In the genomic region with DNA sequence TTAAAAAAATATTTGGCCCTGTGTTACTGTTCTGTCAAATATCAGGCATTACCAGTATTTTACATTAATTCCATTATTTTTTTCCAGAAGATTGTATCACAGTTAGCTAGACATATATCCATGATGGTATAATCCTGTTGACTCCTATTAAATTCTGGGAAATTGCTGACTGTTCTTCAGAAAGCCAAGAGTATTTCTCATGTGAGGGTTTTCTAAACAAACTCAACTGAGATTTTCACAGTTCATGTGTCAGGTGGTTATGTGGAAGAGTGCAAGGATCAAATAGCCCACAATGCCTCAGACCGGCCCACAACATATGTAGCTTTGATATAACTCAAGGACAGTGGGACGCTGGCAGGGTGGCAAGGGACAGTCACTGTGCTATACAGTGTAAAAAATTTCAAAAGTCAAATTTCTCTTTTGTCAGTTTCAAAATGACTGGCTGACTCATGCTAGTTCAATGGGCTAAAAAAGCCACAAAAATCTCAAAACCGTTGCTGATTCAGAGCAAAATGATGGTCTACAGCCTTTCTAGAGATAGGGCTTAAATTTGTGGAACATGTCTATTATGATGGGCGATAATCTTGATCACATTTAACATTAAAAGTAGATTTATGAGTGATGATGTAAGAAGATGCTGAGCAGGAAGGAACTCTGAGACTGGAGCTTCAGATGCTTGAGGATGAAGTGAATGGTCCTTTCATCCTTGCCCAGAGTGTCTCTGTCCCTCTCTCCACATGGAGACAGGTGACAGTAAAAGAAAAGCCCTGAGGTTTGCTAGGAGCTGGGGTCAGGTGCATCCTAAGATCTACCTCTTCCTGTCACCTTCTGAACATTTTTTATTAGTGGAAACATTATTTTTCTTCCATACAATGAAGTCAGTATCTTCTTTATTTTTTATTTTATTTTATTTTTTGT, we compare ENCODE assay signal across 8 cellular contexts.
A peak's percentile ranks its signal among the peaks of the same experiment; 100 is the strongest.
DNase-seq lines count a peak whose midpoint lies in the region; ATAC-seq and TF ChIP-seq lines count a peak whose summit lies in the region.

No MANE protein-coding gene starts in this region.

- POLR2A ChIA-PET in GM10248 (lab: Yijun Ruan, JAX): no interaction called here

- peak; percentile 97 for ATAC-seq in GM21723 (IDR thresholded peaks at IDR 0.05; ENCODE audit: unreplicated experiment)

- H3K27ac ChIP-seq in KMS-11: peak overlapping the region; percentile 41

- no peak overlapping the region for H2AFZ ChIP-seq in KMS-11 (ENCODE audit: low read depth)

- H3K4me3 ChIP-seq in KMS-11 (IDR thresholded peaks at IDR 0.05; ENCODE audit: insufficient read depth, low read depth, low read length): no peak overlapping the region
- H3K4me3 ChIP-seq in foreskin fibroblast (ENCODE audit: low read depth in 1 of 2, low read length in 2 of 2): no peak overlapping the region

- no peak overlapping the region; the same call in 1 of the 2 replicates for H3K9ac ChIP-seq in KMS-11

- H3K4me1 ChIP-seq in KMS-11 (ENCODE audit: low read depth, poor library complexity, severe bottlenecking): peaks cover 49% of the 10 kb centered on the region

- no peaks in the 10 kb centered on the region for H3K36me3 ChIP-seq in KMS-11 (ENCODE audit: insufficient read depth)

- CTCF ChIA-PET in GM10248 (lab: Yijun Ruan, JAX): interaction anchor here (1.2 to 2.1 kb wide), 3 partner anchors 9 to 228 kb away, joined by 3 to 11 read pairs (median 4); no protein-coding TSS in a partner anchor

- no peaks in the 10 kb centered on the region for H4K20me1 ChIP-seq in KMS-11 (ENCODE audit: insufficient read depth)

- DNase-seq in GM10248 (ENCODE audit: extremely low spot score): peak; percentile 59
- peak; percentile 73 to 88 for DNase-seq in foreskin fibroblast
- DNase-seq in NCI-H82 treated with DMSO at 0.1 percent for 48 hours (lab: John Stamatoyannopoulos, UW; ENCODE audit: unreplicated experiment): no peak
- DNase-seq in activated effector memory CD4-positive, alpha-beta T cell treated with anti-CD3 and anti-CD28 coated beads, Interleukin-2, amount 50 U/mL, for 16 hours: no peak
- no peak for DNase-seq in NCI-H146 treated with DMSO at 0.1 percent for 48 hours (lab: John Stamatoyannopoulos, UW; ENCODE audit: unreplicated experiment)
- no peak for DNase-seq in SHP77 (lab: John Stamatoyannopoulos, UW)

- no peaks in the 10 kb centered on the region for H3K27me3 ChIP-seq in KMS-11 (ENCODE audit: insufficient read depth, low read depth)

- peak overlapping the region; percentile 36; the same call in 1 of the 2 replicates for H3K4me2 ChIP-seq in KMS-11

- no peaks in the 10 kb centered on the region for H3K79me2 ChIP-seq in KMS-11 (ENCODE audit: insufficient read depth, low read depth)

- no peak for TF ChIP-seq CTCF in GM10248 (IDR thresholded peaks at IDR 0.05; ENCODE audit: control extremely low read depth, extremely low read depth, low read depth, missing control alignments)
- no peak for TF ChIP-seq CTCF in KMS-11 (conservative IDR thresholded peaks at IDR 0.05; ENCODE audit: low read depth, low read length)
- TF ChIP-seq CTCF in foreskin fibroblast (IDR thresholded peaks at IDR 0.05; ENCODE audit: low read depth, low read length): no peak

Comparison
In these comparisons a context has a peak if more than half of its experiments do, and no peak if none do; other contexts are left out.
1. DNase-seq: peak in GM10248 (single experiment) and foreskin fibroblast (2 of 2); none in NCI-H82 treated with DMSO at 0.1 percent for 48 hours (single experiment), activated effector memory CD4-positive, alpha-beta T cell treated with anti-CD3 and anti-CD28 coated beads, Interleukin-2, amount 50 U/mL, for 16 hours (single experiment), NCI-H146 treated with DMSO at 0.1 percent for 48 hours (single experiment) and SHP77 (0 of 2).